Comparison of ENCODE assay signal across 1 cellular context in the genomic region with DNA sequence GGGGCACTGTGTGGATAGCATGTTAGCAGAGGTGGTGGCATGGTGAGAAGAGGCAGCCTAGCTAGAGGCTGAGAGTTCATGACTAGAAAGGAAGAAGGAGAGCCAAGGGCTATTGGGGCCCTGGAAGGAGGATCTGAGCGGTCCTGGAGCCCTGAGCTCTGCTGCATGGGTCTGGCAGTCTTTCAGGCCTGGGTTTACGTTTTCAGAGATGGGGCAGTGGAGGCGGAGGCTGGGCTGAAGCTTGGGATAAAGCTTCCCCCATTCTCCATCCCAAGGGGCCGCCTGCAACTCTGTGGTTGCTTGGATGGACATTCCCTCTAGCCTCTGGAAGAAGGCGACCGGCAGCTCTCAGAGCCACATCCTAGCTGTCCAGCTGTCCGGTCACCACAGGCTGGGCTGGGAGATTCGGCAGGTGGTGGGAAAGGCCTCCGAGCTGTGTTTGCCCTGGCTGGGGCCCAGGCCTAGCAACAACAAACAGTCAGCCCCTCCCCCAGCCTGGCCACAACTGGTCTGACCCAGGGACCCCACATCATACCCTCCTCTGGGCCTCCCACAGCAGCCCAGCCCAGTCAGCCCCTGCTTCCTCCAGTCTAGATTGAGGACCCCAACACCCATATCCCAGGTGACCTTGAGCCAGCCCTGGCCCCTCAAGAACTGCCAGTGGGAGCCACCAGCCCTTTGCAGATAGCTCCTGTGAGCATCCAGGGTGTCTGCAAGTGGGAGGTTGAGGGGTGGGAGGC.
TF ChIP-seq lines count a peak whose summit lies in the region.

No MANE protein-coding gene starts in this region.

TF ChIP-seq in HepG2, 621 proteins besides CTCF, POLR2A, EP300 and RAD21 (continued from another document and continues in another):
- TF ChIP-seq FOSL2 (CRISPR knock-in tag; IDR thresholded peaks at IDR 0.05) (peak; percentile 53; the same call in 1 of the 2 replicates), PHF5A (CRISPR knock-in tag; IDR thresholded peaks at IDR 0.05; ENCODE audit: low read depth, unreplicated experiment) (no peak), KLF12 (CRISPR knock-in tag; IDR thresholded peaks at IDR 0.05; ENCODE audit: borderline replicate concordance) (no peak), ZNF160 (CRISPR knock-in tag; IDR thresholded peaks at IDR 0.05) (peak; percentile 85; the same call in 1 of the 2 replicates), ZNF121 (CRISPR knock-in tag; IDR thresholded peaks at IDR 0.05) (peak; percentile 36; the same call in 1 of the 2 replicates), ZNF468 (CRISPR knock-in tag; IDR thresholded peaks at IDR 0.05) (0 out of 2 replicates have a peak, but pooled peaks have one; percentile 22), KAT8 (CRISPR knock-in tag; IDR thresholded peaks at IDR 0.05) (peak; percentile 55; the same call in 1 of the 2 replicates), NRL (CRISPR knock-in tag; IDR thresholded peaks at IDR 0.05; ENCODE audit: borderline replicate concordance) (0 out of 2 replicates have a peak, but pooled peaks have one; percentile 46), ZNF550 (CRISPR knock-in tag; IDR thresholded peaks at IDR 0.05; ENCODE audit: borderline replicate concordance) (0 out of 2 replicates have a peak, but pooled peaks have one; percentile 25), U2AF1 (optimal IDR thresholded peaks at IDR 0.05; ENCODE audit: low read depth, low read length) (no peak), ZNF790 (CRISPR knock-in tag; IDR thresholded peaks at IDR 0.05; ENCODE audit: borderline replicate concordance) (peak; percentile 65; the same call in 1 of the 2 replicates), ZNF891 (CRISPR knock-in tag; IDR thresholded peaks at IDR 0.05) (peak; percentile 44; the same call in 1 of the 2 replicates), ZNF235 (CRISPR knock-in tag; IDR thresholded peaks at IDR 0.05; ENCODE audit: borderline replicate concordance) (peak; percentile 75; the same call in 1 of the 2 replicates), RARA (CRISPR knock-in tag; IDR thresholded peaks at IDR 0.05) (peak; percentile 79), NCOA2 (CRISPR knock-in tag; IDR thresholded peaks at IDR 0.05) (peak; percentile 84), ZNF460 (CRISPR knock-in tag; IDR thresholded peaks at IDR 0.05; ENCODE audit: borderline replicate concordance) (no peak; the same call in 1 of the 2 replicates), ZKSCAN8 (CRISPR knock-in tag; IDR thresholded peaks at IDR 0.05; ENCODE audit: borderline replicate concordance) (0 out of 2 replicates have a peak, but pooled peaks have one; percentile 21), IRF2 (CRISPR knock-in tag; IDR thresholded peaks at IDR 0.05) (peak; percentile 20; the same call in 1 of the 2 replicates), SALL2 (CRISPR knock-in tag; IDR thresholded peaks at IDR 0.05) (0 out of 2 replicates have a peak, but pooled peaks have one; percentile 35), HOXA3 (CRISPR knock-in tag; IDR thresholded peaks at IDR 0.05) (peak; percentile 48; the same call in 1 of the 2 replicates), FOXA3 (CRISPR knock-in tag; IDR thresholded peaks at IDR 0.05) (peak; percentile 80), FOSL1 (CRISPR knock-in tag; IDR thresholded peaks at IDR 0.05; ENCODE audit: borderline replicate concordance) (no peak), POGZ (CRISPR knock-in tag; IDR thresholded peaks at IDR 0.05) (no peak), ZNF274 (CRISPR knock-in tag; IDR thresholded peaks at IDR 0.05) (no peak), MAZ (IDR thresholded peaks at IDR 0.05; ENCODE audit: borderline replicate concordance, low read depth, low read length) (no peak), MAZ (CRISPR knock-in tag; IDR thresholded peaks at IDR 0.05; ENCODE audit: low read depth) (peak; percentile 71; the same call in 1 of the 2 replicates), THAP11 (CRISPR knock-in tag; IDR thresholded peaks at IDR 0.05) (0 out of 2 replicates have a peak, but pooled peaks have one; percentile 35), SOX6 (IDR thresholded peaks at IDR 0.05) (no peak), SOX6 (CRISPR knock-in tag; IDR thresholded peaks at IDR 0.05) (peak; percentile 81), ZNF12 (CRISPR knock-in tag; IDR thresholded peaks at IDR 0.05) (peak; percentile 89), SRY (CRISPR knock-in tag; IDR thresholded peaks at IDR 0.05) (0 out of 2 replicates have a peak, but pooled peaks have one; percentile 20), TMF1 (CRISPR knock-in tag; IDR thresholded peaks at IDR 0.05; ENCODE audit: low read depth) (no peak; the same call in 1 of the 2 replicates), NONO (IDR thresholded peaks at IDR 0.05) (no peak), NONO (CRISPR knock-in tag; conservative IDR thresholded peaks at IDR 0.05) (0 out of 2 replicates have a peak, but pooled peaks have one; percentile 49), CCDC6 (CRISPR knock-in tag; IDR thresholded peaks at IDR 0.05) (peak; percentile 60; the same call in 1 of the 2 replicates), ZNF614 (CRISPR knock-in tag; IDR thresholded peaks at IDR 0.05; ENCODE audit: borderline replicate concordance) (peak; percentile 26; the same call in 1 of the 2 replicates), ZNF670 (CRISPR knock-in tag; IDR thresholded peaks at IDR 0.05; ENCODE audit: borderline replicate concordance) (peak; percentile 81; the same call in 1 of the 2 replicates), HNF4A (CRISPR knock-in tag; IDR thresholded peaks at IDR 0.05) (peak; percentile 75), ZNF335 (CRISPR knock-in tag; IDR thresholded peaks at IDR 0.05) (no peak)
- TF ChIP-seq, protein P1, sequence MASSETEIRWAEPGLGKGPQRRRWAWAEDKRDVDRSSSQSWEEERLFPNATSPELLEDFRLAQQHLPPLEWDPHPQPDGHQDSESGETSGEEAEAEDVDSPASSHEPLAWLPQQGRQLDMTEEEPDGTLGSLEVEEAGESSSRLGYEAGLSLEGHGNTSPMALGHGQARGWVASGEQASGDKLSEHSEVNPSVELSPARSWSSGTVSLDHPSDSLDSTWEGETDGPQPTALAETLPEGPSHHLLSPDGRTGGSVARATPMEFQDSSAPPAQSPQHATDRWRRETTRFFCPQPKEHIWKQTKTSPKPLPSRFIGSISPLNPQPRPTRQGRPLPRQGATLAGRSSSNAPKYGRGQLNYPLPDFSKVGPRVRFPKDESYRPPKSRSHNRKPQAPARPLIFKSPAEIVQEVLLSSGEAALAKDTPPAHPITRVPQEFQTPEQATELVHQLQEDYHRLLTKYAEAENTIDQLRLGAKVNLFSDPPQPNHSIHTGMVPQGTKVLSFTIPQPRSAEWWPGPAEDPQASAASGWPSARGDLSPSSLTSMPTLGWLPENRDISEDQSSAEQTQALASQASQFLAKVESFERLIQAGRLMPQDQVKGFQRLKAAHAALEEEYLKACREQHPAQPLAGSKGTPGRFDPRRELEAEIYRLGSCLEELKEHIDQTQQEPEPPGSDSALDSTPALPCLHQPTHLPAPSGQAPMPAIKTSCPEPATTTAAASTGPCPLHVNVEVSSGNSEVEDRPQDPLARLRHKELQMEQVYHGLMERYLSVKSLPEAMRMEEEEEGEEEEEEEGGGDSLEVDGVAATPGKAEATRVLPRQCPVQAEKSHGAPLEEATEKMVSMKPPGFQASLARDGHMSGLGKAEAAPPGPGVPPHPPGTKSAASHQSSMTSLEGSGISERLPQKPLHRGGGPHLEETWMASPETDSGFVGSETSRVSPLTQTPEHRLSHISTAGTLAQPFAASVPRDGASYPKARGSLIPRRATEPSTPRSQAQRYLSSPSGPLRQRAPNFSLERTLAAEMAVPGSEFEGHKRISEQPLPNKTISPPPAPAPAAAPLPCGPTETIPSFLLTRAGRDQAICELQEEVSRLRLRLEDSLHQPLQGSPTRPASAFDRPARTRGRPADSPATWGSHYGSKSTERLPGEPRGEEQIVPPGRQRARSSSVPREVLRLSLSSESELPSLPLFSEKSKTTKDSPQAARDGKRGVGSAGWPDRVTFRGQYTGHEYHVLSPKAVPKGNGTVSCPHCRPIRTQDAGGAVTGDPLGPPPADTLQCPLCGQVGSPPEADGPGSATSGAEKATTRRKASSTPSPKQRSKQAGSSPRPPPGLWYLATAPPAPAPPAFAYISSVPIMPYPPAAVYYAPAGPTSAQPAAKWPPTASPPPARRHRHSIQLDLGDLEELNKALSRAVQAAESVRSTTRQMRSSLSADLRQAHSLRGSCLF (CRISPR knock-in tag; IDR thresholded peaks at IDR 0.05; ENCODE audit: borderline replicate concordance): no peak
- TF ChIP-seq, protein P2, sequence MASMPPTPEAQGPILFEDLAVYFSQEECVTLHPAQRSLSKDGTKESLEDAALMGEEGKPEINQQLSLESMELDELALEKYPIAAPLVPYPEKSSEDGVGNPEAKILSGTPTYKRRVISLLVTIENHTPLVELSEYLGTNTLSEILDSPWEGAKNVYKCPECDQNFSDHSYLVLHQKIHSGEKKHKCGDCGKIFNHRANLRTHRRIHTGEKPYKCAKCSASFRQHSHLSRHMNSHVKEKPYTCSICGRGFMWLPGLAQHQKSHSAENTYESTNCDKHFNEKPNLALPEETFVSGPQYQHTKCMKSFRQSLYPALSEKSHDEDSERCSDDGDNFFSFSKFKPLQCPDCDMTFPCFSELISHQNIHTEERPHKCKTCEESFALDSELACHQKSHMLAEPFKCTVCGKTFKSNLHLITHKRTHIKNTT (CRISPR knock-in tag; IDR thresholded peaks at IDR 0.05): no peak
- TF ChIP-seq, protein P3, sequence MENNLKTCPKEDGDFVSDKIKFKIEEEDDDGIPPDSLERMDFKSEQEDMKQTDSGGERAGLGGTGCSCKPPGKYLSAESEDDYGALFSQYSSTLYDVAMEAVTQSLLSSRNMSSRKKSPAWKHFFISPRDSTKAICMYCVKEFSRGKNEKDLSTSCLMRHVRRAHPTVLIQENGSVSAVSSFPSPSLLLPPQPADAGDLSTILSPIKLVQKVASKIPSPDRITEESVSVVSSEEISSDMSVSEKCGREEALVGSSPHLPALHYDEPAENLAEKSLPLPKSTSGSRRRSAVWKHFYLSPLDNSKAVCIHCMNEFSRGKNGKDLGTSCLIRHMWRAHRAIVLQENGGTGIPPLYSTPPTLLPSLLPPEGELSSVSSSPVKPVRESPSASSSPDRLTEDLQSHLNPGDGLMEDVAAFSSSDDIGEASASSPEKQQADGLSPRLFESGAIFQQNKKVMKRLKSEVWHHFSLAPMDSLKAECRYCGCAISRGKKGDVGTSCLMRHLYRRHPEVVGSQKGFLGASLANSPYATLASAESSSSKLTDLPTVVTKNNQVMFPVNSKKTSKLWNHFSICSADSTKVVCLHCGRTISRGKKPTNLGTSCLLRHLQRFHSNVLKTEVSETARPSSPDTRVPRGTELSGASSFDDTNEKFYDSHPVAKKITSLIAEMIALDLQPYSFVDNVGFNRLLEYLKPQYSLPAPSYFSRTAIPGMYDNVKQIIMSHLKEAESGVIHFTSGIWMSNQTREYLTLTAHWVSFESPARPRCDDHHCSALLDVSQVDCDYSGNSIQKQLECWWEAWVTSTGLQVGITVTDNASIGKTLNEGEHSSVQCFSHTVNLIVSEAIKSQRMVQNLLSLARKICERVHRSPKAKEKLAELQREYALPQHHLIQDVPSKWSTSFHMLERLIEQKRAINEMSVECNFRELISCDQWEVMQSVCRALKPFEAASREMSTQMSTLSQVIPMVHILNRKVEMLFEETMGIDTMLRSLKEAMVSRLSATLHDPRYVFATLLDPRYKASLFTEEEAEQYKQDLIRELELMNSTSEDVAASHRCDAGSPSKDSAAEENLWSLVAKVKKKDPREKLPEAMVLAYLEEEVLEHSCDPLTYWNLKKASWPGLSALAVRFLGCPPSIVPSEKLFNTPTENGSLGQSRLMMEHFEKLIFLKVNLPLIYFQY (CRISPR knock-in tag; IDR thresholded peaks at IDR 0.05; ENCODE audit: borderline replicate concordance): peak; percentile 89
- TF ChIP-seq, protein P4, sequence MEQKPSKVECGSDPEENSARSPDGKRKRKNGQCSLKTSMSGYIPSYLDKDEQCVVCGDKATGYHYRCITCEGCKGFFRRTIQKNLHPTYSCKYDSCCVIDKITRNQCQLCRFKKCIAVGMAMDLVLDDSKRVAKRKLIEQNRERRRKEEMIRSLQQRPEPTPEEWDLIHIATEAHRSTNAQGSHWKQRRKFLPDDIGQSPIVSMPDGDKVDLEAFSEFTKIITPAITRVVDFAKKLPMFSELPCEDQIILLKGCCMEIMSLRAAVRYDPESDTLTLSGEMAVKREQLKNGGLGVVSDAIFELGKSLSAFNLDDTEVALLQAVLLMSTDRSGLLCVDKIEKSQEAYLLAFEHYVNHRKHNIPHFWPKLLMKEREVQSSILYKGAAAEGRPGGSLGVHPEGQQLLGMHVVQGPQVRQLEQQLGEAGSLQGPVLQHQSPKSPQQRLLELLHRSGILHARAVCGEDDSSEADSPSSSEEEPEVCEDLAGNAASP (CRISPR knock-in tag; IDR thresholded peaks at IDR 0.05; ENCODE audit: borderline replicate concordance): peak; percentile 83
- TF ChIP-seq, protein P5, sequence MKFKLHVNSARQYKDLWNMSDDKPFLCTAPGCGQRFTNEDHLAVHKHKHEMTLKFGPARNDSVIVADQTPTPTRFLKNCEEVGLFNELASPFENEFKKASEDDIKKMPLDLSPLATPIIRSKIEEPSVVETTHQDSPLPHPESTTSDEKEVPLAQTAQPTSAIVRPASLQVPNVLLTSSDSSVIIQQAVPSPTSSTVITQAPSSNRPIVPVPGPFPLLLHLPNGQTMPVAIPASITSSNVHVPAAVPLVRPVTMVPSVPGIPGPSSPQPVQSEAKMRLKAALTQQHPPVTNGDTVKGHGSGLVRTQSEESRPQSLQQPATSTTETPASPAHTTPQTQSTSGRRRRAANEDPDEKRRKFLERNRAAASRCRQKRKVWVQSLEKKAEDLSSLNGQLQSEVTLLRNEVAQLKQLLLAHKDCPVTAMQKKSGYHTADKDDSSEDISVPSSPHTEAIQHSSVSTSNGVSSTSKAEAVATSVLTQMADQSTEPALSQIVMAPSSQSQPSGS (CRISPR knock-in tag; IDR thresholded peaks at IDR 0.05): peak; percentile 80; the same call in 1 of the 2 replicates
- TF ChIP-seq, protein P6, sequence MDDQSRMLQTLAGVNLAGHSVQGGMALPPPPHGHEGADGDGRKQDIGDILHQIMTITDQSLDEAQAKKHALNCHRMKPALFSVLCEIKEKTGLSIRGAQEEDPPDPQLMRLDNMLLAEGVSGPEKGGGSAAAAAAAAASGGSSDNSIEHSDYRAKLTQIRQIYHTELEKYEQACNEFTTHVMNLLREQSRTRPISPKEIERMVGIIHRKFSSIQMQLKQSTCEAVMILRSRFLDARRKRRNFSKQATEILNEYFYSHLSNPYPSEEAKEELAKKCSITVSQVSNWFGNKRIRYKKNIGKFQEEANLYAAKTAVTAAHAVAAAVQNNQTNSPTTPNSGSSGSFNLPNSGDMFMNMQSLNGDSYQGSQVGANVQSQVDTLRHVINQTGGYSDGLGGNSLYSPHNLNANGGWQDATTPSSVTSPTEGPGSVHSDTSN (CRISPR knock-in tag; IDR thresholded peaks at IDR 0.05; ENCODE audit: borderline replicate concordance): no peak
- TF ChIP-seq, protein P7, sequence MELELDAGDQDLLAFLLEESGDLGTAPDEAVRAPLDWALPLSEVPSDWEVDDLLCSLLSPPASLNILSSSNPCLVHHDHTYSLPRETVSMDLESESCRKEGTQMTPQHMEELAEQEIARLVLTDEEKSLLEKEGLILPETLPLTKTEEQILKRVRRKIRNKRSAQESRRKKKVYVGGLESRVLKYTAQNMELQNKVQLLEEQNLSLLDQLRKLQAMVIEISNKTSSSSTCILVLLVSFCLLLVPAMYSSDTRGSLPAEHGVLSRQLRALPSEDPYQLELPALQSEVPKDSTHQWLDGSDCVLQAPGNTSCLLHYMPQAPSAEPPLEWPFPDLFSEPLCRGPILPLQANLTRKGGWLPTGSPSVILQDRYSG (CRISPR knock-in tag; IDR thresholded peaks at IDR 0.05): no peak
- TF ChIP-seq, protein P8, sequence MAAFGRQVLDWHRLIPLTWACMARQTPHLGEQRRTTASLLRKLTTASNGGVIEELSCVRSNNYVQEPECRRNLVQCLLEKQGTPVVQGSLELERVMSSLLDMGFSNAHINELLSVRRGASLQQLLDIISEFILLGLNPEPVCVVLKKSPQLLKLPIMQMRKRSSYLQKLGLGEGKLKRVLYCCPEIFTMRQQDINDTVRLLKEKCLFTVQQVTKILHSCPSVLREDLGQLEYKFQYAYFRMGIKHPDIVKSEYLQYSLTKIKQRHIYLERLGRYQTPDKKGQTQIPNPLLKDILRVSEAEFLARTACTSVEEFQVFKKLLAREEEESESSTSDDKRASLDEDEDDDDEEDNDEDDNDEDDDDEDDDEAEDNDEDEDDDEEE (CRISPR knock-in tag; IDR thresholded peaks at IDR 0.05): no peak
